ENCODE assay signal across 8 cellular contexts in the genomic region with DNA sequence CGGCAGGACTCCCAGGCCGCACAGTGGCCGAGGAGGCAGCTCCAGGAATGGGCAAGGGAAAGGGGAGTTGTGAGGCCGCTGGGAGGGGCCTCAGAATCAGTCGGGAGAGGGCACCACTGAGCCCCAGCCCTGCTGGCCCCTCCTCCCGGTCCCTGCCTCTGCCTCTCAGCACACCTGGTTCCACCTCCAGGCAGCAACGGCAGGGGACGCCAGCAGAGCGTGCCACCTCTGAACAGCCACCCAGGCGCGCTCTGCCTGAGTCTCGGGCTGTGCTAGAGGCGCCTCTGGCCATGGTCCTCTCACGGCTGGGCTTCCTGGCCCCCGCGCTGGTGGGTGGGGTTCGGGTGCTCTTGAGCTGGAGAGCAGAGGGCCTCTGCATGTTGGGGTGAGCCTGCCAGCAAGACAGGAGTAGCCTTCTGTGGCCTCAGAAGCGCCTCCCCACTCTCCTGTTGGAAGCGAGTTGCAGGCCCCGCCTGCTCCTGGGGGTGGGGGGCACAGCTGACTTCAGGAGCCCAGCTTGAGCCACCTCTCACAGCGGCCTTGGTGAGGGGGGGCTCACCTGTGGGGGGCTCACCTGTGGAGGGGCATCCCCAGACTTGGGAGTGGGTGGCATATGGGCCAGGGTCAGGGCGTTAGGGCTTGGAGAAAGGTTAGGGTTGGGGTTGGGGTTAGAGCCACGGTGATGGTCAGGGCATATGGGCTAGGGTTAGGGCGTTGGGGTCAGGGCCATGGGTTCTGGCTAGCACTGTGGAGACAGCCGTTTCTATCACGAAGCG. TPM values are rescaled to one million over a fixed set of nuclear protein-coding genes. Genes with fewer than 3 reads are reported as not detected.
DNase-seq lines count a peak whose midpoint lies in the region; ATAC-seq and TF ChIP-seq lines count a peak whose summit lies in the region.

No MANE protein-coding gene starts in this region.

- intact Hi-C loops in activated CD4-positive, alpha-beta T cell treated with anti-CD3 and anti-CD28 coated beads for 36 hours (cut with DNase I, micrococcal nuclease), result loop anchor here (1.0 to 5.0 kb wide), 4 partner anchors 62 to 121 kb away; partner anchors contain the start of gene DUSP8 (in 1 of the 2)
- intact Hi-C loops in sigmoid colon (cut with DNase I), result loop anchor here (2.0 kb wide), 1 partner anchor 61 kb away; no protein-coding TSS in a partner anchor

- WGBS in sigmoid colon, 2 donors, result 23 to 40% methylated on average over 27 of the region's 27 CpGs

- H3K4me3 ChIP-seq in LNCaP clone FGC (ENCODE audit: low read depth, low read length), result no peak overlapping the region
- no peak overlapping the region for H3K4me3 ChIP-seq in sigmoid colon

- peaks cover 0 to 24% (median 18%) of the 10 kb centered on the region in 4 donors for H3K4me1 ChIP-seq in sigmoid colon

- TF ChIP-seq EP300 in sigmoid colon (IDR thresholded peaks at IDR 0.05), result no peak

- no peaks in the 10 kb centered on the region for H3K36me3 Mint-ChIP-seq in activated CD4-positive, alpha-beta T cell treated with anti-CD3 and anti-CD28 coated beads for 36 hours (ENCODE audit: low read depth)

- H3K27me3 ChIP-seq in sigmoid colon, result no peaks in the 10 kb centered on the region

- H3K4me1 Mint-ChIP-seq in activated CD4-positive, alpha-beta T cell treated with anti-CD3 and anti-CD28 coated beads for 36 hours, result no peaks in the 10 kb centered on the region

- CTCF ChIA-PET in activated CD4-positive, alpha-beta T cell treated with anti-CD3 and anti-CD28 coated beads for 36 hours (lab: Charles Lee), result interaction anchor here (0.6 to 1.0 kb wide), 2 partner anchors 52 to 62 kb away, joined by 3 read pairs; no protein-coding TSS in a partner anchor

- no peaks in the 10 kb centered on the region for H3K9me3 ChIP-seq in sigmoid colon

- DNase-seq in activated CD4-positive, alpha-beta T cell treated with anti-CD3 and anti-CD28 coated beads for 36 hours, result peak; percentile 85
- no peak for DNase-seq in activated CD4-positive, alpha-beta T cell treated with anti-CD3 and anti-CD28 coated beads, Interleukin-2, amount 50 U/mL, for 4 hours
- DNase-seq in LNCaP clone FGC (ENCODE audit: low read depth) (peak; percentile 64), dermis blood vessel endothelial cell (peak; percentile 40), sigmoid colon (peak; percentile 84), NCI-H2196 (lab: John Stamatoyannopoulos, UW; ENCODE audit: unreplicated experiment) (no peak)

- H3K4me3 Mint-ChIP-seq in activated CD4-positive, alpha-beta T cell treated with anti-CD3 and anti-CD28 coated beads for 36 hours, result no peak overlapping the region

- no peaks in the 10 kb centered on the region for H3K9me3 Mint-ChIP-seq in activated CD4-positive, alpha-beta T cell treated with anti-CD3 and anti-CD28 coated beads for 36 hours (ENCODE audit: low read depth)

- H3K27ac ChIP-seq in sigmoid colon, result no peak overlapping the region

- no peaks in the 10 kb centered on the region for H3K27me3 Mint-ChIP-seq in activated CD4-positive, alpha-beta T cell treated with anti-CD3 and anti-CD28 coated beads for 36 hours

- no peak for TF ChIP-seq POLR2A in sigmoid colon (IDR thresholded peaks at IDR 0.05)

- no peaks in the 10 kb centered on the region for H3K36me3 ChIP-seq in sigmoid colon

- ATAC-seq in activated CD4-positive, alpha-beta T cell treated with anti-CD3 and anti-CD28 coated beads for 36 hours, result peak; percentile 97
- ATAC-seq in GM18517 (IDR thresholded peaks at IDR 0.05; ENCODE audit: unreplicated experiment) (no peak), HG03571 (IDR thresholded peaks at IDR 0.05; ENCODE audit: unreplicated experiment) (no peak)

- TF ChIP-seq CTCF in LNCaP clone FGC (IDR thresholded peaks at IDR 0.05; ENCODE audit: control insufficient read depth, extremely low read depth, insufficient read depth), result peak; percentile 96
- TF ChIP-seq CTCF in sigmoid colon (IDR thresholded peaks at IDR 0.05), result peak; percentile 20 to 47 (median 28)

- POLR2A ChIA-PET in activated CD4-positive, alpha-beta T cell treated with anti-CD3 and anti-CD28 coated beads for 36 hours (lab: Charles Lee), result no interaction called here

- no peak overlapping the region for H3K27ac Mint-ChIP-seq in activated CD4-positive, alpha-beta T cell treated with anti-CD3 and anti-CD28 coated beads for 36 hours

RNA-seq across cellular contexts. Expression of gene MOB2, which starts 32.8 kb away (rescaled TPM):
- total RNA-seq in activated CD4-positive, alpha-beta T cell treated with anti-CD3 and anti-CD28 coated beads for 36 hours, result 10 to 100 TPM; 15.3 TPM
- 44.6 and 47.0 TPM in 2 replicates for total RNA-seq in dermis blood vessel endothelial cell
- total RNA-seq in sigmoid colon, result 10 to 100 TPM; 68.6 to 88.9 (median 71.5) TPM
- polyA plus RNA-seq in sigmoid colon, result 10 to 100 TPM; 46.2 to 55.0 (median 53.5) TPM

Comparison
In these comparisons a context has a peak if more than half of its experiments do, and no peak if none do; other contexts are left out.
1. DNase-seq: peak in activated CD4-positive, alpha-beta T cell treated with anti-CD3 and anti-CD28 coated beads for 36 hours (single experiment), LNCaP clone FGC (single experiment), dermis blood vessel endothelial cell (single experiment) and sigmoid colon (single experiment); none in activated CD4-positive, alpha-beta T cell treated with anti-CD3 and anti-CD28 coated beads, Interleukin-2, amount 50 U/mL, for 4 hours (0 of 2) and NCI-H2196 (single experiment).